In the genomic region with DNA sequence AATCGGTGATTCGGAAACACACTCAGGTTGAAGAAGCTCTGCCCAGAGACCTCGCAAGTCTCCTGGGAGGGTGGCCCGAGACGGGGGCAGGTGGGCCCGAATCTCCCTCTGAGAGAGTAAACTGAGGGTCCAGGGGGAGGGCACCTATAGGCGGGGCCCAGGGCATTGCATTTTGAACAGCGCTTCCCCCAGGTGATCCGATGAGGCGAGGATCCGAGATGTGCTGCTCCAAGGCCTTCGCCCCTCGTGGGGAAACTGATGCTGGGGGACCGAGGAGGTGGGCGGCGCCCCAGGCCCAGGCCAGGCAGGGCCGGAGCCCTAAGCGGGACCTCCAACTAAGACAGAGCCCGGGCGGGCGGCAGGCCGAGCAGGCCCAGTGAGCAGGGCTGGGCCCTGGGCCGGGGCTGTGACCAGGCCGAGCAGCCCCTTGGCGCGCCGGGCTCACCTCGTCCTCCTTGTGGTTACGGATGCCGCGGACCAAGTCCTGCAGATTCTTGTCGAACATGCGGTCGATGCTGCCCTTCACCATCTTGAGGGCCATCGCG, we compare ENCODE assay signal across 5 cellular contexts. TPM values are rescaled to one million over a fixed set of nuclear protein-coding genes. Genes with fewer than 3 reads are reported as not detected.
DNase-seq lines count a peak whose midpoint lies in the region; ATAC-seq and TF ChIP-seq lines count a peak whose summit lies in the region.

No MANE protein-coding gene starts in this region.

- H3K4me3 ChIP-seq in PC-3 (ENCODE audit: low read length) (peak overlapping the region; percentile 98), fibroblast of mammary gland (ENCODE audit: control insufficient read depth, low read depth, low read length) (peak overlapping the region; percentile 85)

- no TSS peak for BruUV-seq in PC-3 (replicated peaks; lab: Mats Ljungman, UMichigan)

- TF ChIP-seq CTCF in PC-3 (conservative IDR thresholded peaks at IDR 0.05; ENCODE audit: low read depth, low read length) = no peak
- no peak for TF ChIP-seq CTCF in fibroblast of mammary gland (conservative IDR thresholded peaks at IDR 0.05; ENCODE audit: control insufficient read depth, insufficient read depth, low read depth, low read length)

- H3K36me3 ChIP-seq in PC-3 (ENCODE audit: low read depth, low read length) = no peaks in the 10 kb centered on the region

- ATAC-seq in GM21723 (IDR thresholded peaks at IDR 0.05; ENCODE audit: unreplicated experiment) (peak; percentile 19), PC-3 (no peak), HG03175 (IDR thresholded peaks at IDR 0.05; ENCODE audit: unreplicated experiment) (no peak)

- peaks cover 53% of the 10 kb centered on the region for H3K79me2 ChIP-seq in PC-3 (ENCODE audit: low read length)

- H3K9ac ChIP-seq in PC-3 (ENCODE audit: low read length) = peak overlapping the region; percentile 100

- CTCF ChIA-PET in PC-3 (lab: Charles Lee) = interaction anchor here (0.7 kb wide), 1 partner anchor 253 kb away, joined by 3 read pairs; no protein-coding TSS in a partner anchor

- no peak for DNase-seq in PC-3
- no peak for DNase-seq in fibroblast of mammary gland (ENCODE audit: low read depth)
- peak; percentile 9 for DNase-seq in stimulated activated naive CD4-positive, alpha-beta T cell treated with Interleukin-2 at 50 U/mL for 16 hours (lab: John Stamatoyannopoulos, UW)

- H4K20me1 ChIP-seq in PC-3 (ENCODE audit: low read length) = 0 out of 2 replicates have a peak, but pooled peaks cover 4% of the 10 kb centered on the region

- H3K9me3 ChIP-seq in PC-3 (ENCODE audit: low read length) = no peaks in the 10 kb centered on the region

- H3K4me2 ChIP-seq in PC-3 (ENCODE audit: low read length) = peak overlapping the region; percentile 87

- H3K4me1 ChIP-seq in PC-3 (ENCODE audit: insufficient read depth, low read length) = peaks cover 13% of the 10 kb centered on the region

- H2AFZ ChIP-seq in PC-3 (ENCODE audit: low read length) = no peak overlapping the region

- intact Hi-C loops in PC-3 (cut with micrococcal nuclease) = loop anchor here (5.0 kb wide), 1 partner anchor 54 kb away; a partner anchor contains a TSS

- POLR2A ChIA-PET in PC-3 (lab: Charles Lee; ENCODE audit: unreplicated experiment) = interaction anchor here (0.5 kb wide), 1 partner anchor 85 kb away, joined by 3 read pairs; a partner anchor contains a TSS

- peak overlapping the region; percentile 56 for H3K27ac ChIP-seq in PC-3 (ENCODE audit: low read length)

- no peaks in the 10 kb centered on the region for H3F3A ChIP-seq in PC-3 (ENCODE audit: low read length, unreplicated experiment)

- no peaks in the 10 kb centered on the region for H3K9me2 ChIP-seq in PC-3 (replicated peaks; ENCODE audit: low read length)

- no peaks in the 10 kb centered on the region for H3K27me3 ChIP-seq in PC-3 (ENCODE audit: low read length)

RNA-seq across cellular contexts. Expression of a gene that starts 0.5 kb away (rescaled TPM):
- 103 and 142 TPM in 2 replicates for total RNA-seq in PC-3 (2014; rRNA removed)

RNA-seq across cellular contexts. Expression of a gene that starts 12.9 kb away (rescaled TPM):
- total RNA-seq in PC-3 (2014; rRNA removed) = 11.4 and 19.7 TPM in 2 replicates

RNA-seq across cellular contexts. Expression of a gene that starts 54.2 kb away (rescaled TPM):
- total RNA-seq in PC-3 (2014; rRNA removed) = 1.0 and 3.6 TPM in 2 replicates

RNA-seq across cellular contexts. Expression of a gene that starts 54.7 kb away (rescaled TPM):
- 15.1 and 24.8 TPM in 2 replicates for total RNA-seq in PC-3 (2014; rRNA removed)
